1 cellular context compared by ENCODE assay signal in the genomic region with DNA sequence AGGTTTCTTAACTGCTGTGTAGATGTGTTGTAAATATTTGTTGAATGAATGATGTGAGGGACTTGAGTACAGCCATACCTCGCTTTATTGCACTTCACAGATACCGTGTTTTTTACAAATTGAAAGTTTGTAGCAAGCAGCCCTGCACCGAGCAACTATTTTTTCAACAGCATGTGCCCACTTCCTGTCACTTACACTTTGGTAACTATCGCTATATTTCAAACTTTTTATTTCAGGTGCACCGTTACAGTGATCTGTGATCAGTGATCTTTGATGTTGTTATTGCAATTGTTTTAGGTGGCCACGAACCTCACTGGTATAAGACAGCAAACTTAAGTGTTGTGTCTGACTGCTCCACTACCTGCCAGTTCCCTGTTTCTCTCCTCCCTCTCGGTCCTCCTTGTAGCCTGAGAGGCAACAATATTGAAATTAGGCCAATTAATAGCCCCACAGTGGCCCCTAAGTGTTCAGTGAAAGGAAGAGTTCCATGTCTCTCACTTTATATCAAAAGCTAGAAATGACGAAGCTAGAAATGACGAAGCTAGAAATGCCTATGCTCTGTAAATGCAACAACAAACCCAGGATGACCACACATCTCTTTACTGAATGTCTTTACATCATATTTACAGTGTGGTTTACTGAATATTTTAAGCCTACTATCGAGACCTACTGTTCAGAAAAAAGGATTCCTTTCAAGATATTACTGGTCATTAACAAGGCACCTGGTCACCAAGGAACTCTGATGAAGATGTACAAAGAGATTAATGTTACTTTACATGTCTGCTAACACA.
TF ChIP-seq lines count a peak whose summit lies in the region.

No MANE protein-coding gene starts in this region.

TF ChIP-seq in IMR-90, 13 proteins besides CTCF, POLR2A, EP300 and RAD21 (continued from another document):
- TF ChIP-seq, protein P1, sequence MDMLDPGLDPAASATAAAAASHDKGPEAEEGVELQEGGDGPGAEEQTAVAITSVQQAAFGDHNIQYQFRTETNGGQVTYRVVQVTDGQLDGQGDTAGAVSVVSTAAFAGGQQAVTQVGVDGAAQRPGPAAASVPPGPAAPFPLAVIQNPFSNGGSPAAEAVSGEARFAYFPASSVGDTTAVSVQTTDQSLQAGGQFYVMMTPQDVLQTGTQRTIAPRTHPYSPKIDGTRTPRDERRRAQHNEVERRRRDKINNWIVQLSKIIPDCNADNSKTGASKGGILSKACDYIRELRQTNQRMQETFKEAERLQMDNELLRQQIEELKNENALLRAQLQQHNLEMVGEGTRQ (IDR thresholded peaks at IDR 0.05; ENCODE audit: low read depth, low read length), result no peak
- no peak for TF ChIP-seq FOS (IDR thresholded peaks at IDR 0.05; ENCODE audit: low read depth, low read length)
- TF ChIP-seq RCOR1 (IDR thresholded peaks at IDR 0.05; ENCODE audit: insufficient replicate concordance, low read length), result no peak
- no peak for TF ChIP-seq RFX5 (IDR thresholded peaks at IDR 0.05; ENCODE audit: low read depth, low read length)
- no peak for TF ChIP-seq MXI1 (IDR thresholded peaks at IDR 0.05; ENCODE audit: borderline replicate concordance, low read depth, low read length)
TF ChIP-seq in IMR-90: peak in this region for 0.
